In genomic region chr6:41787219-41787917, GRCh38 we compare ENCODE assay signal across 1 cellular context.
TF ChIP-seq lines count a peak whose summit lies in the region.

TSS of gene TOMM6 (plus strand) at chr6:41787694. CDS start at chr6:41787698, 4 bp downstream.

TF ChIP-seq in WTC11, 78 proteins besides CTCF, POLR2A, EP300 and RAD21 (continued from another document):
- peak; percentile 25; the same call in 1 of the 2 replicates for TF ChIP-seq ARID4B (CRISPR knock-in tag; IDR thresholded peaks at IDR 0.05; ENCODE audit: borderline replicate concordance)
- TF ChIP-seq GABPB1 (CRISPR knock-in tag; IDR thresholded peaks at IDR 0.05): peak; percentile 68; the same call in 1 of the 2 replicates
- no peak; the same call in 1 of the 2 replicates for TF ChIP-seq TEAD1 (CRISPR knock-in tag; IDR thresholded peaks at IDR 0.05)
- TF ChIP-seq ZBTB43 (CRISPR knock-in tag; IDR thresholded peaks at IDR 0.05): no peak
- peak; percentile 85; the same call in 1 of the 2 replicates for TF ChIP-seq ATF1 (CRISPR knock-in tag; IDR thresholded peaks at IDR 0.05)
- peak; percentile 81 for TF ChIP-seq MAX (CRISPR knock-in tag; IDR thresholded peaks at IDR 0.05)
- no peak for TF ChIP-seq AR (CRISPR knock-in tag; IDR thresholded peaks at IDR 0.05)
- TF ChIP-seq RORB (CRISPR knock-in tag; IDR thresholded peaks at IDR 0.05): no peak
- TF ChIP-seq NFATC4 (CRISPR knock-in tag; IDR thresholded peaks at IDR 0.05): no peak
- TF ChIP-seq, protein P1, sequence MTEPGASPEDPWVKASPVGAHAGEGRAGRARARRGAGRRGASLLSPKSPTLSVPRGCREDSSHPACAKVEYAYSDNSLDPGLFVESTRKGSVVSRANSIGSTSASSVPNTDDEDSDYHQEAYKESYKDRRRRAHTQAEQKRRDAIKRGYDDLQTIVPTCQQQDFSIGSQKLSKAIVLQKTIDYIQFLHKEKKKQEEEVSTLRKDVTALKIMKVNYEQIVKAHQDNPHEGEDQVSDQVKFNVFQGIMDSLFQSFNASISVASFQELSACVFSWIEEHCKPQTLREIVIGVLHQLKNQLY (CRISPR knock-in tag; IDR thresholded peaks at IDR 0.05): 0 out of 2 replicates have a peak, but pooled peaks have one; percentile 39
- no peak for TF ChIP-seq GRHL2 (CRISPR knock-in tag; IDR thresholded peaks at IDR 0.05; ENCODE audit: insufficient replicate concordance, severe bottlenecking)
- TF ChIP-seq ETV6 (CRISPR knock-in tag; IDR thresholded peaks at IDR 0.05): 0 out of 2 replicates have a peak, but pooled peaks have one; percentile 60
- no peak for TF ChIP-seq ZNF423 (CRISPR knock-in tag; IDR thresholded peaks at IDR 0.05)
- TF ChIP-seq ZNF219 (CRISPR knock-in tag; IDR thresholded peaks at IDR 0.05; ENCODE audit: borderline replicate concordance): no peak
- peak; percentile 64; the same call in 1 of the 2 replicates for TF ChIP-seq E2F5 (CRISPR knock-in tag; IDR thresholded peaks at IDR 0.05)
- TF ChIP-seq RELA (CRISPR knock-in tag; IDR thresholded peaks at IDR 0.05; ENCODE audit: borderline replicate concordance): no peak
- no peak for TF ChIP-seq TP53 (CRISPR knock-in tag; IDR thresholded peaks at IDR 0.05)
- peak; percentile 98 for TF ChIP-seq CREM (CRISPR knock-in tag; IDR thresholded peaks at IDR 0.05)
TF ChIP-seq in WTC11: peak in this region for 18.
